In genomic region chr2:191746306-191746705, GRCh38 we compare ENCODE assay signal across 1 cellular context.
TF ChIP-seq lines count a peak whose summit lies in the region.

No MANE protein-coding gene starts in this region.

TF ChIP-seq in endothelial cell of umbilical vein, 7 proteins besides CTCF, POLR2A, EP300 and RAD21 (continued from another document):
- TF ChIP-seq GATA2 (IDR thresholded peaks at IDR 0.05; ENCODE audit: insufficient read depth, insufficient read length, low read depth, low read length) (no peak), MYC (IDR thresholded peaks at IDR 0.05; ENCODE audit: low read depth, low read length) (no peak), EZH2 (IDR thresholded peaks at IDR 0.05; ENCODE audit: borderline replicate concordance, low read depth, low read length, severe bottlenecking) (no peak)
TF ChIP-seq in endothelial cell of umbilical vein: peak in this region for 0.
